8 cellular contexts compared by ENCODE assay signal in the genomic region with DNA sequence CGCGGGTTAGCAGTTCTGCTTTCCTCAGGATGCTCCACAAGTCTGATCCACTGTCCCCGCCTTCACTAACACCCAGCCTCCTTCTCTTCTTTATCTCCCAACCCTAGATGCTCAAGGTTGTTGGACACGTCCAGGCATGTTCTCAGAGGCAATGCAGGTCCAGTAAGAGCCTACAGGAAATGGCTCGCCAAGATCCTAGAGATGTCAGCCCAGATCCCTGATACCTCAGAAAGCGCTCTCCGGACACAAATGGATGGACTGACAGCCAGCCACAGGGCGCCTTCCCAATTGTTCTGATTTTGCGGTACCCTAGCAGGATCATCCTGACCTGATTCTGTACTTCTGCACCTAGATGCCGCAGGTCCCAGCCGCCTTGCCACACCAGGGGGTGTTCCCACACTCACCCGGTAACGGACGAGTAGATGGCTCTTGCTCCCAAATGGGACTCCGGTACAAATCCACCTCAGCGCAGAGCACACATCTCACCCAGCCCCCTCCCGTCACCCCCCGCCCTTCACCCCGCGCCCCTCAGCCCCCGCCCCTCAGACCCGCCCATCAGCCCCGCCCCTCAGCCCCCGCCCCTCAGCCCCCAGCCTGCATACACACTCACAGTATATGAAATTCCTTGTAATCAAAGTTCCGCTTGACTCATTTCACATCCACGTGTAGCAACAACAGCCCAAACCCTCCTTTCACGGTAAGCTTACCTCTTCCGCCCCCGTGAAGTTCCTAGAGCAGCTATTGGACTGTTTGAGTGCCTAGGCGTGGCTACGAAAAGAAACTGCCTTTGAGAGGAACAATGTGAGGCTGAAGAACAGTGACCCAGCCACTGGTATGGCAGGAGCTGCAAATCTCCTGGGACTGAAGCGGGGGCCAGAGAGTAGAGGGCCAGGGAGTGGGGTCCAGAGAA. TPM values are rescaled to one million over a fixed set of nuclear protein-coding genes. Genes with fewer than 3 reads are reported as not detected.
A peak's percentile ranks its signal among the peaks of the same experiment; 100 is the strongest.
DNase-seq lines count a peak whose midpoint lies in the region; ATAC-seq and TF ChIP-seq lines count a peak whose summit lies in the region.

A gene with protein sequence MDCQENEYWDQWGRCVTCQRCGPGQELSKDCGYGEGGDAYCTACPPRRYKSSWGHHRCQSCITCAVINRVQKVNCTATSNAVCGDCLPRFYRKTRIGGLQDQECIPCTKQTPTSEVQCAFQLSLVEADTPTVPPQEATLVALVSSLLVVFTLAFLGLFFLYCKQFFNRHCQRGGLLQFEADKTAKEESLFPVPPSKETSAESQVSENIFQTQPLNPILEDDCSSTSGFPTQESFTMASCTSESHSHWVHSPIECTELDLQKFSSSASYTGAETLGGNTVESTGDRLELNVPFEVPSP (minus strand): TSS at position 488 of the 910 bp plus-strand sequence. CDS start 23,058 bp downstream, outside the sequence.

- H3K27ac Mint-ChIP-seq in MCF 10A (ENCODE audit: low read depth, unreplicated experiment): peak within 1 kb of the TSS; percentile 92

- POLR2A ChIA-PET in MCF 10A (lab: Yijun Ruan, JAX): interaction anchor here (1.0 to 1.3 kb wide), 3 partner anchors 11 to 972 kb away, joined by 3 to 4 read pairs (median 3); partner anchors contain the start of gene MSN

- H3K36me3 Mint-ChIP-seq in MCF 10A (ENCODE audit: insufficient read depth, unreplicated experiment): peaks cover 7% of the 10 kb centered on the region

- peaks cover 12% of the 10 kb centered on the region for H3K4me1 Mint-ChIP-seq in MCF 10A (ENCODE audit: insufficient read depth, unreplicated experiment)

- CTCF ChIA-PET in MCF 10A (lab: Yijun Ruan, JAX): interaction anchor here (0.7 to 1.8 kb wide), 4 partner anchors 11 to 1044 kb away, joined by 3 to 10 read pairs (median 6); no protein-coding TSS in a partner anchor

- peak; percentile 91 for ATAC-seq in HG02588 (IDR thresholded peaks at IDR 0.05; ENCODE audit: unreplicated experiment)

- H3K4me3 Mint-ChIP-seq in MCF 10A (ENCODE audit: unreplicated experiment): peak within 1 kb of the TSS; percentile 73

- BruUV-seq in MCF 10A (replicated peaks; lab: Mats Ljungman, UMichigan): no TSS peak

- H3K27me3 Mint-ChIP-seq in MCF 10A (ENCODE audit: insufficient read depth, unreplicated experiment): no peaks in the 10 kb centered on the region

- TF ChIP-seq CTCF in MCF 10A (IDR thresholded peaks at IDR 0.05; ENCODE audit: unreplicated experiment): no peak

- H3K9me3 Mint-ChIP-seq in MCF 10A (ENCODE audit: unreplicated experiment): peaks cover 15% of the 10 kb centered on the region

- DNase-seq in NCI-H82 (lab: John Stamatoyannopoulos, UW) (peak; percentile 41), NCI-H82 treated with DMSO at 0.1 percent for 48 hours (lab: John Stamatoyannopoulos, UW; ENCODE audit: unreplicated experiment) (no peak), RPMI7951 (ENCODE audit: low read depth) (peak; percentile 56), MCF 10A (ENCODE audit: unreplicated experiment) (peak; percentile 92), inferior parietal cortex (ENCODE audit: extremely low spot score) (peak; percentile 3), DMS79 treated with DMSO at 0.1 percent for 48 hours (lab: John Stamatoyannopoulos, UW) (no peak)
- DNase-seq in stimulated activated CD4-positive, alpha-beta T cell treated with anti-CD3 and anti-CD28 coated beads, Interleukin-1b, Interleukin-23, amount 100 ng/mL, for 48 hours: peak; percentile 34

- intact Hi-C loops in MCF 10A (cut with micrococcal nuclease): no loop called here

RNA-seq across cellular contexts. Expression of the gene that starts here (rescaled TPM):
- 0.72 and 1.6 TPM in 2 replicates for total RNA-seq in RPMI7951 (2014; rRNA removed; shearing (Covaris generic))
- total RNA-seq in MCF 10A (2022): 30.3 and 32.4 TPM in 2 replicates

Comparison
In these comparisons a context has a peak if more than half of its experiments do, and no peak if none do; other contexts are left out.
1. RNA of the gene that starts here (total RNA-seq): 30.3 to 32.4 TPM in MCF 10A; 0.72 to 1.6 TPM in RPMI7951; every median in the first group is over 10 times any median in the second.
2. DNase-seq: peak in NCI-H82 (single experiment), RPMI7951 (single experiment), MCF 10A (single experiment), inferior parietal cortex (single experiment) and stimulated activated CD4-positive, alpha-beta T cell treated with anti-CD3 and anti-CD28 coated beads, Interleukin-1b, Interleukin-23, amount 100 ng/mL, for 48 hours (single experiment); none in NCI-H82 treated with DMSO at 0.1 percent for 48 hours (single experiment) and DMS79 treated with DMSO at 0.1 percent for 48 hours (single experiment).